In genomic region chr9:9229269-9229668, GRCh38 we compare ENCODE assay signal across 20 cellular contexts.
"Had no signal": no experiment of that assay in that cellular context is flagged by ENCODE, and none has a peak within 500 bp of the region (broad histone marks: within the 10 kb centered on the region; RNA-seq: fewer than 3 reads in every experiment).

No MANE protein-coding gene starts in this region.

- FAIRE-seq: HepG2 had no signal

- DNase-seq: IMR-90, Karpas-422, KG1, MG63, NCI-H1092 treated with DMSO at 0.1 percent for 48 hours, NCI-H1436, NCI-H187, NCI-H2029, NCI-H2081 treated with DMSO at 0.1 percent for 48 hours, NCI-H2171, NCI-H226, NCI-H446, NCI-H510A, NCI-H524 treated with DMSO at 0.1 percent for 48 hours, NCI-H69, NCI-H774, PC-9, Peyer's patch, SHP77 treated with DMSO at 0.1 percent for 48 hours had no signal
